13 cellular contexts compared by ENCODE assay signal in the genomic region with DNA sequence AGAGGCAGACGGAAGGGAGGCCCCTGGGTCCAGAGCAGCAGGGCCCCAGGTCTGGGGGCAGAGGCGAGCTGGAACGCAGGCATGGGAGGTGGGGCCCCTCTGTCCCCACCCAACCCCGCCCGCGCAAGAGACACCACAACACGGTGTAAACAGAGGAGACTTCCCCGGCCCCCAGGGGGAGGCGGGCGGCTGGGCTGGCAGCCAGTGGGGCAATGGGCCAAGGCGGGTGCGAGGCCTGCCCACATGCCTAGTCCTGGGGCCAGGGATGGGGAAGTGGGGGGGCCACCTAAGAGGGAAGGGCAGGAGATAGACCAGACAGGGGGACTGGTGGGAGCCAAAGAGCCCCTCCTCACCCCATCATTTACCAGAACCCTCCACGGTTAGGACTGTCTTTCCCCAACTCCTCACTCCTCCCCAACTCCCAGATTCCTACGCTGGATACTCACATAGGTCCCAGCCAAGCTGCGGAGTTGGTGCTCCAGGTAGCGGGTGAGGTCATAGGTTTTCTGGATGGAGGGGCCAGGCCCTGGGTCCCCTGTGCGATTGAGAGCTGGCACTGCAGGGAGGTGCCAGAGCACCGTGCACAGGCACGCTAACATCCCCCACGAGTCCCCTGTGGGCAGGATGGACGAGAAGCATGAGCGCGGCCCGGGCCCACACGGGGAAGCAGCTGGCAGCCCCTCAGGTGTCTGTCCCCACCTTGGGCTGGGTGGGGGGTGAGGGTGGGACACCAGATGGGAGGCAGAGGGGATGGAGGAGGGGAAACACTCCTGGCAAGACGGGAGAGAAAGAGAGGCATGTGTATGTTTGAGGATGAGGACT. TPM values are rescaled to one million over a fixed set of nuclear protein-coding genes. Genes with fewer than 3 reads are reported as not detected.
DNase-seq lines count a peak whose midpoint lies in the region; ATAC-seq and TF ChIP-seq lines count a peak whose summit lies in the region.
"Had no signal": no experiment of that assay in that cellular context is flagged by ENCODE, and none has a peak within 500 bp of the region (broad histone marks: within the 10 kb centered on the region; RNA-seq: fewer than 3 reads in every experiment).

No MANE protein-coding gene starts in this region.

- H3K27me3 ChIP-seq in muscle layer of colon (ENCODE audit: control insufficient read depth in 1 of 2, insufficient read depth in 2 of 2, low read length in 2 of 2), result no peaks in the 10 kb centered on the region
- no peaks in the 10 kb centered on the region for H3K27me3 ChIP-seq in transverse colon

- no peak overlapping the region for H3K9ac ChIP-seq in muscle layer of colon (ENCODE audit: low read length)

- peak; percentile 29 for TF ChIP-seq EP300 in transverse colon (IDR thresholded peaks at IDR 0.05; ENCODE audit: low read depth)

- H3K4me1 ChIP-seq in muscle layer of colon (ENCODE audit: insufficient read depth, low read length) (peaks cover 74% of the 10 kb centered on the region), transverse colon (peaks cover 21 to 64% (median 57%) of the 10 kb centered on the region in 4 donors)

- intact Hi-C loops in transverse colon (cut with DNase I; ENCODE audit: low total_unique reads), result no loop called here

- no peak for ATAC-seq in SK-N-SH treated with all-trans-retinoic acid at 6 μM for 48 hours
- ATAC-seq: activated CD4-positive, alpha-beta T cell treated with anti-CD3 and anti-CD28 coated beads for 36 hours had no signal

- H3K4me3 ChIP-seq in coronary artery (peak overlapping the region; percentile 45), muscle layer of colon (ENCODE audit: low read depth in 1 of 2, low read length in 2 of 2) (peak overlapping the region in 1 of 2 donors; percentile 27), transverse colon (no peak overlapping the region)

- in situ Hi-C loops in transverse colon (cut with MboI; ENCODE audit: low pct_ligation_motif_present in 1 of 4, low pct_unique_long_range_greater_than_20kb in 1 of 4, low sequenced_read_pairs in 3 of 4), result no loop called here

- WGBS in transverse colon (ENCODE audit: low coverage in 1 of 2), 2 donors, result 55 to 61% methylated on average over 4 to 19 of the region's 26 CpGs

- DNase-seq in NCI-H2171 (lab: John Stamatoyannopoulos, UW), result peak; percentile 82
- no peak for DNase-seq in coronary artery (ENCODE audit: low spot score)
- DNase-seq in transverse colon, result peak; percentile 40
- no peak for DNase-seq in NCI-H345 treated with DMSO at 0.1 percent for 48 hours (lab: John Stamatoyannopoulos, UW; ENCODE audit: unreplicated experiment)
- no peak for DNase-seq in mesenteric fat pad (ENCODE audit: low spot score)
- DNase-seq: activated CD4-positive, alpha-beta T cell treated with anti-CD3 and anti-CD28 coated beads for 36 hours; activated effector memory CD4-positive, alpha-beta T cell treated with Interleukin-2 at 50 U/mL for 16 hours; cerebellar nuclear complex; NCI-H1417; small intestine had no signal

- TF ChIP-seq CTCF in coronary artery (IDR thresholded peaks at IDR 0.05) (no peak), transverse colon (IDR thresholded peaks at IDR 0.05) (no peak)

- H3K27ac ChIP-seq in coronary artery, result peak overlapping the region in 1 of 2 donors; percentile 73
- H3K27ac ChIP-seq in muscle layer of colon (ENCODE audit: low read depth, low read length), result peak overlapping the region; percentile 77
- H3K27ac ChIP-seq in transverse colon, result peak overlapping the region; percentile 63 to 95 (median 92)

- H3K9me3 ChIP-seq in muscle layer of colon (ENCODE audit: low read length), result no peaks in the 10 kb centered on the region
- no peaks in the 10 kb centered on the region for H3K9me3 ChIP-seq in transverse colon

- H3K36me3 ChIP-seq in muscle layer of colon (ENCODE audit: insufficient read depth, low read length) (no peaks in the 10 kb centered on the region), transverse colon (no peaks in the 10 kb centered on the region)

- TF ChIP-seq POLR2A in transverse colon (IDR thresholded peaks at IDR 0.05), result no peak

TF ChIP-seq in SK-N-SH treated with all-trans-retinoic acid at 6 μM for 48 hours, 23 proteins besides CTCF, POLR2A, EP300 and RAD21:
- no peak for TF ChIP-seq ZNF565 (CRISPR knock-in tag; conservative IDR thresholded peaks at IDR 0.05; ENCODE audit: low read depth)
- TF ChIP-seq ZC3H10 (CRISPR knock-in tag; IDR thresholded peaks at IDR 0.05), result no peak
- TF ChIP-seq PPARA (CRISPR knock-in tag; IDR thresholded peaks at IDR 0.05; ENCODE audit: borderline replicate concordance), result no peak
- no peak for TF ChIP-seq TCF4 (CRISPR knock-in tag; IDR thresholded peaks at IDR 0.05; ENCODE audit: borderline replicate concordance)
- no peak for TF ChIP-seq BACH2 (CRISPR knock-in tag; IDR thresholded peaks at IDR 0.05; ENCODE audit: borderline replicate concordance)

RNA-seq across cellular contexts. Expression of a gene that starts 6.2 kb away (rescaled TPM):
- total RNA-seq in transverse colon, result 10 to 100 TPM in 1 of 4 donors, 1 to 10 TPM in 3; 1.8 to 46.4 (median 5.8) TPM
- 7.7 TPM for total RNA-seq in mesenteric fat pad

RNA-seq across cellular contexts. Expression of a gene that starts 13.9 kb away (rescaled TPM):
- total RNA-seq in transverse colon, result 100 to 1,000 TPM; 261 to 372 (median 319) TPM
- 72.9 TPM for total RNA-seq in mesenteric fat pad

RNA-seq across cellular contexts. Expression of a gene that starts 24.6 kb away (rescaled TPM):
- 100 to 1,000 TPM in 2 of 4 donors, 10 to 100 TPM in 2; 37.8 to 470 (median 95.3) TPM for total RNA-seq in transverse colon
- total RNA-seq in mesenteric fat pad, result 10.4 TPM

RNA-seq across cellular contexts. Expression of a gene that starts 34.4 kb away (rescaled TPM):
- total RNA-seq in transverse colon, result 100 to 1,000 TPM in 3 of 4 donors, 10 to 100 TPM in 1; 83.0 to 251 (median 163) TPM
- total RNA-seq in mesenteric fat pad, result 92.4 TPM

RNA-seq across cellular contexts. Expression of a gene that starts 36.7 kb away (rescaled TPM):
- total RNA-seq in transverse colon (10 to 100 TPM in 2 of 4 donors, 1 to 10 TPM in 2; 1.2 to 17.2 (median 7.4) TPM), mesenteric fat pad (5.3 TPM)
- total RNA-seq: frontal cortex had no signal

Comparison
In these comparisons a context has a peak if more than half of its experiments do, and no peak if none do; other contexts are left out.
1. DNase-seq: peak in NCI-H2171 (single experiment) and transverse colon (single experiment); none in coronary artery (single experiment), NCI-H345 treated with DMSO at 0.1 percent for 48 hours (single experiment) and mesenteric fat pad (single experiment).